In the genomic region with DNA sequence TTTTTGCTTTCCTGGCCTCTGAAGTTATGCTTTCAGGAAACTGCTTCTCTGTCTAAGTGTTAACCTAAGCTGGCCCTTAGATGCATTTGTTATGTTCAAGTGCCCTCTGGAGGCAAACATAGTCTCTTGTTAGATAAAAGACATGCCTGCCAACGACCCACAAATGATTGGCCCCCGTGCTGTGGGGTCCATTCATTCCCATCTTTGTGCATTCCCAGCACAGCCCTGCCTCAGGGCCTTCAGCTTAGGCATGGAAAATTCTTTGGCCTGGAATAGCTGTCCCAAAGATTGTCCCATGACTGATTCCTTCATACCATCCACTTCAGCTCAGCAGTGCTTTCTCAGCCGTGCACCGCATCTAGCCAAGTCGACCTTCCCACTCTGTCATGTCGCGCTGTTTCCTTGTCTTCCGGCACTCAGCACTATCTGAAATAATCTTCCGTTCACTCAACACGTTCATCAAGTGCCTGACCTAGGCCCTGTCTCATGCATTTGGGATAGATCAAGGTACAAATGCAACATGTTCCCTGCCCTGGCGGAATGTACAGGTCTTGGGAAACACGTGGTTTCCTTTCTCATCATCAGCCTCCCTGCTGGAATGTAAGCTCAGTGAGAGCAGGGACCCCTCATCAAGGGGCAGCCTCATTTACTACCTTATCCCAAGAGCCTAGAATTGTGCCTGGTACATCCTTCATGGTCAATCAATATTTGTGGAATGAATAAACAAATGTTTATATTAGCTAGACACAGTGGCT, we compare ENCODE assay signal across 8 cellular contexts. TPM values are rescaled to one million over a fixed set of nuclear protein-coding genes. Genes with fewer than 3 reads are reported as not detected.
DNase-seq lines count a peak whose midpoint lies in the region; ATAC-seq and TF ChIP-seq lines count a peak whose summit lies in the region.
"Not testable (repeated sequence)": the region's sequence is repeated elsewhere in the genome, so short reads cannot be mapped to it uniquely, and the experiment has no call there.

No MANE protein-coding gene starts in this region.

- not testable (repeated sequence) for H3K79me2 ChIP-seq in DND-41 (ENCODE audit: insufficient read depth, low read length); HCT116 (ENCODE audit: insufficient read depth, low read length)

- not testable (repeated sequence) for H3K27me3 Mint-ChIP-seq in memory B cell

- not testable (repeated sequence) for H3K4me3 ChIP-seq in DND-41 (ENCODE audit: low read depth in 1 of 2, low read length in 2 of 2); HCT116 (replicated peaks in 1 of 2; ENCODE audit: low read depth in 1 of 2, low read length in 2 of 2); SK-N-MC; fibroblast of villous mesenchyme (ENCODE audit: low read depth, low read length); upper lobe of left lung

- ATAC-seq in DND-41 (ENCODE audit: insufficient read depth, low read depth): peak; percentile 73
- peak; percentile 89 for ATAC-seq in HCT116
- peak; percentile 80 for ATAC-seq in memory B cell (ENCODE audit: low read depth)
- ATAC-seq in upper lobe of left lung (ENCODE audit: low FRiP score in 2 of 2): peak in 1 of 2 donors; percentile 54

- H3K36me3 Mint-ChIP-seq in memory B cell: not testable (repeated sequence)

- H3K9me3 Mint-ChIP-seq in memory B cell: not testable (repeated sequence)

- H3K27ac Mint-ChIP-seq in memory B cell: not testable (repeated sequence)

- H3K4me1 ChIP-seq in DND-41 (ENCODE audit: insufficient read depth, low read length); HCT116 (ENCODE audit: control insufficient read depth in 1 of 2, insufficient read depth in 2 of 2, low read length in 2 of 2); upper lobe of left lung: not testable (repeated sequence)

- RAD21 ChIA-PET in HCT116 (lab: Charles Lee; ENCODE audit: low non-redundant PET in 1 of 2, low total read pairs in 2 of 2, uncharacterized antibody in 2 of 2, unreplicated experiment in 2 of 2): interaction anchor here in 1 of 2 experiments (0.7 kb wide), 1 partner anchor 38 kb away, joined by 3 read pairs; no protein-coding TSS in a partner anchor

- not testable (repeated sequence) for H3K9ac ChIP-seq in DND-41 (ENCODE audit: low read depth, low read length); HCT116 (ENCODE audit: low read length); SK-N-MC (ENCODE audit: insufficient read length)

- peak; percentile 10 for DNase-seq in DND-41
- peak; percentile 40 for DNase-seq in HCT116 (ENCODE audit: low read depth, low spot score)
- peak; percentile 2 for DNase-seq in NCI-H1694 (lab: John Stamatoyannopoulos, UW)
- DNase-seq in SK-N-MC (ENCODE audit: low read depth, low spot score): peak; percentile 26
- peak; percentile 67 for DNase-seq in astrocyte of the hippocampus (ENCODE audit: low read depth, low spot score)
- peak; percentile 65 for DNase-seq in fibroblast of villous mesenchyme (ENCODE audit: low read depth)
- peak in 1 of 2 donors; percentile 7 for DNase-seq in memory B cell (ENCODE audit: low spot score in 2 of 2)
- not testable (repeated sequence) for DNase-seq in upper lobe of left lung

- not testable (repeated sequence) for H3K4me2 ChIP-seq in DND-41 (ENCODE audit: insufficient read depth, low read length); HCT116 (ENCODE audit: low read length)

- not testable (repeated sequence) for H3K27me3 ChIP-seq in DND-41 (ENCODE audit: insufficient read depth, low read length, poor library complexity); HCT116 (ENCODE audit: insufficient read depth, low read length); upper lobe of left lung

- TF ChIP-seq CTCF in DND-41 (IDR thresholded peaks at IDR 0.05; ENCODE audit: borderline replicate concordance, extremely low read depth, low read length, poor library complexity, severe bottlenecking): peak; percentile 38
- peak; percentile 20 to 49 (median 23); a peak in 3 of 6 replicates for TF ChIP-seq CTCF in HCT116 (IDR thresholded peaks at IDR 0.05 in 2 of 3, conservative IDR thresholded peaks at IDR 0.05 in 1 of 3; ENCODE audit: borderline replicate concordance in 1 of 3, insufficient read depth in 1 of 3, low read depth in 2 of 3, low read length in 2 of 3)
- peak; percentile 44 for TF ChIP-seq CTCF in fibroblast of villous mesenchyme (IDR thresholded peaks at IDR 0.05; ENCODE audit: insufficient read depth, low read depth, low read length)
- TF ChIP-seq CTCF in upper lobe of left lung (IDR thresholded peaks at IDR 0.05): peak; percentile 13 to 48 (median 28)

- POLR2A ChIA-PET in HCT116 (lab: Charles Lee): not testable (repeated sequence)

- not testable (repeated sequence) for H3K4me3 Mint-ChIP-seq in memory B cell

- H2AFZ ChIP-seq in DND-41 (ENCODE audit: low read depth, low read length); HCT116 (ENCODE audit: low read depth, low read length, poor library complexity, severe bottlenecking): not testable (repeated sequence)

- H3K4me1 Mint-ChIP-seq in memory B cell: not testable (repeated sequence)

- TF ChIP-seq POLR2A in HCT116 (IDR thresholded peaks at IDR 0.05; ENCODE audit: borderline replicate concordance, extremely low read depth, insufficient read depth, insufficient read length); upper lobe of left lung (IDR thresholded peaks at IDR 0.05): not testable (repeated sequence)

- H3K9me3 ChIP-seq in DND-41 (ENCODE audit: insufficient read depth, low read length, severe bottlenecking); HCT116 (ENCODE audit: control insufficient read depth in 1 of 2, insufficient read depth in 1 of 2, low read depth in 1 of 2, low read length in 2 of 2); SK-N-MC (ENCODE audit: low read depth, low read length); upper lobe of left lung: not testable (repeated sequence)

- CTCF ChIA-PET in HCT116 (lab: Charles Lee): interaction anchor here (0.7 to 2.1 kb wide), 3 partner anchors 306 to 404 kb away, joined by 4 to 5 read pairs (median 5); no protein-coding TSS in a partner anchor

- H3K27ac ChIP-seq in DND-41 (ENCODE audit: low read length); HCT116 (ENCODE audit: low read depth, low read length); SK-N-MC; upper lobe of left lung: not testable (repeated sequence)

- intact Hi-C loops in HCT116 (cut with micrococcal nuclease): loop anchor here (1.0 to 2.0 kb wide), 3 partner anchors 75 to 386 kb away; no protein-coding TSS in a partner anchor

- BruUV-seq in HCT116 (replicated peaks; lab: Mats Ljungman, UMichigan): not testable (repeated sequence)

- 23 to 29% methylated on average over 12 of the region's 12 CpGs for WGBS in upper lobe of left lung, 2 donors

- peak; percentile 73 for TF ChIP-seq RAD21 in HCT116 (IDR thresholded peaks at IDR 0.05; ENCODE audit: low read depth)

- H3K9me2 ChIP-seq in HCT116 (ENCODE audit: insufficient read depth): not testable (repeated sequence)

- H3K36me3 ChIP-seq in DND-41 (ENCODE audit: insufficient read depth, low read length); HCT116 (ENCODE audit: control insufficient read depth in 1 of 2, insufficient read depth in 2 of 2, low read length in 2 of 2); SK-N-MC (ENCODE audit: insufficient read depth, low read length); upper lobe of left lung: not testable (repeated sequence)

- not testable (repeated sequence) for TF ChIP-seq EP300 in upper lobe of left lung (IDR thresholded peaks at IDR 0.05)

- not testable (repeated sequence) for H4K20me1 ChIP-seq in DND-41 (ENCODE audit: insufficient read depth, low read length); HCT116 (ENCODE audit: insufficient read depth)

RNA-seq across cellular contexts. Expression of gene NEK3, which starts 42.2 kb away (rescaled TPM):
- total RNA-seq in HCT116 (2021; ENCODE audit: unreplicated experiment): 15.7 TPM
- polyA plus RNA-seq in HCT116 (2012): 8.8 and 13.0 TPM in 2 replicates
- total RNA-seq in fibroblast of villous mesenchyme: 9.1 and 10.3 TPM in 2 replicates
- total RNA-seq in upper lobe of left lung: 10 to 100 TPM in 3 of 6 donors, 1 to 10 TPM in 3; 4.4 to 34.6 (median 13.7) TPM
